Comparison of ENCODE assay signal across 9 cellular contexts in the genomic region with DNA sequence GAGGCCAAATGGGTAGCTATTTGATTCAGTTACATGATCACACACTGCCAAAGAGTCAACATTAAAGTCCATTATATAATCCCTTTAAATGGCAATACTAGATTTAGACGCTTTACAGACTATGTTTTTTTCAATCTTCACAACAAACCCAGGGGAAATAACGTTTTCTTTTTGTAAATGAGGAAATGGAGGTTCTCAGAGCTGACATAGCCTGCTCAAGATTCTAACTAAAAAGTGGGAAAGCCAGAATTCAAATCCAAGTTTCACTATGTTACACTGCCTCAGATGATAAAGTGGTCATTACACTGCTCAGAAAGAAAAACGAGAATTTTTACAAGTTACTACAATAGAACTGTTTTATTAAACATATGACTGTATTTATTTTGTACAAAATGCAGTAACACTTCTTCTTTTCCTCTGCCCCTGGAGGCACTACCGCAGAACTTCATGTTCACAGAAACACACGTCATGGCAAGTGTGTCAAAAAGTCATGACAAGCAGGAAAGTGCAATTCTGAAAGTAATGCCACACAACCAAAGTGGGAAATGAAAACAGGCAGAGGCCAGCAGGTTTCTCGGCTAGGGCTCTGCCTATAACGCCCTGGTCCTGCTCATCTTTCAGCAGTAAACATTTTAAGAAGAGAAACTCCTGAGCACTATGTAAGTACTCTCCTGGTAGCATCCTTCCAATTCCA. TPM values are rescaled to one million over a fixed set of nuclear protein-coding genes. Genes with fewer than 3 reads are reported as not detected.
DNase-seq lines count a peak whose midpoint lies in the region; ATAC-seq, FAIRE-seq and TF ChIP-seq lines count a peak whose summit lies in the region.
"Had no signal": no experiment of that assay in that cellular context is flagged by ENCODE, and none has a peak within 500 bp of the region (broad histone marks: within the 10 kb centered on the region; RNA-seq: fewer than 3 reads in every experiment).

No MANE protein-coding gene starts in this region.

- no peaks in the 10 kb centered on the region for H3K9me3 ChIP-seq in ovary

- intact Hi-C loops in activated T-helper 1 cell treated with anti-CD3 and anti-CD28 coated beads, Interleukin-12 subunit alpha, Interleukin-12 subunit beta, Interleukin-2, Interleukin-4 antibody, amounts not matched to agents 30 ng/mL and 10 ng/mL and 1 ng/mL, durations not matched to agents 14 hours and 24 hours and 36 hours (cut with micrococcal nuclease) = loop anchor here (1.0 to 5.0 kb wide), 6 partner anchors 18 to 309 kb away; a partner anchor contains a TSS
- intact Hi-C loops in ovary (cut with DNase I) = no loop called here

- no peak for TF ChIP-seq CTCF in ovary (IDR thresholded peaks at IDR 0.05)

- H3K9me3 Mint-ChIP-seq in activated T-helper 1 cell treated with anti-CD3 and anti-CD28 coated beads, Interleukin-12 subunit alpha, Interleukin-12 subunit beta, Interleukin-2, Interleukin-4 antibody, amounts not matched to agents 30 ng/mL and 10 ng/mL and 1 ng/mL, durations not matched to agents 14 hours and 24 hours and 36 hours = no peaks in the 10 kb centered on the region

- no peaks in the 10 kb centered on the region for H3K27me3 ChIP-seq in ovary

- TF ChIP-seq POLR2A in GM12891 (IDR thresholded peaks at IDR 0.05; ENCODE audit: low read depth, low read length) = no peak
- TF ChIP-seq POLR2A in ovary (IDR thresholded peaks at IDR 0.05) = no peak

- peak; percentile 32 for ATAC-seq in HG02763 (IDR thresholded peaks at IDR 0.05; ENCODE audit: unreplicated experiment)
- ATAC-seq in HG02759 (IDR thresholded peaks at IDR 0.05; ENCODE audit: unreplicated experiment) = no peak

- TF ChIP-seq EP300 in ovary (IDR thresholded peaks at IDR 0.05) = peak; percentile 54

- no peaks in the 10 kb centered on the region for H3K36me3 ChIP-seq in ovary

- no peak for DNase-seq in GM12891 (ENCODE audit: insufficient read length, low spot score)
- peak; percentile 62 for DNase-seq in activated T-helper 1 cell treated with anti-CD3 and anti-CD28 coated beads, Interleukin-12 subunit alpha, Interleukin-12 subunit beta, Interleukin-2, Interleukin-4 antibody, amounts not matched to agents 30 ng/mL and 10 ng/mL and 1 ng/mL, durations not matched to agents 14 hours and 24 hours and 36 hours (ENCODE audit: low spot score)
- DNase-seq in ovary = no peak
- no peak for DNase-seq in kidney glomerular epithelial cell (lab: John Stamatoyannopoulos, UW)
- DNase-seq in NCI-H146 treated with DMSO at 0.1 percent for 48 hours (lab: John Stamatoyannopoulos, UW; ENCODE audit: unreplicated experiment) = no peak
- DNase-seq in urothelium cell line (ENCODE audit: low spot score) = no peak

- no peaks in the 10 kb centered on the region for H3K27me3 Mint-ChIP-seq in activated T-helper 1 cell treated with anti-CD3 and anti-CD28 coated beads, Interleukin-12 subunit alpha, Interleukin-12 subunit beta, Interleukin-2, Interleukin-4 antibody, amounts not matched to agents 30 ng/mL and 10 ng/mL and 1 ng/mL, durations not matched to agents 14 hours and 24 hours and 36 hours (ENCODE audit: insufficient read depth)

- H3K27ac Mint-ChIP-seq in activated T-helper 1 cell treated with anti-CD3 and anti-CD28 coated beads, Interleukin-12 subunit alpha, Interleukin-12 subunit beta, Interleukin-2, Interleukin-4 antibody, amounts not matched to agents 30 ng/mL and 10 ng/mL and 1 ng/mL, durations not matched to agents 14 hours and 24 hours and 36 hours = peak overlapping the region; percentile 95

- FAIRE-seq in GM12891 (lab: Jason Lieb, UNC) (peak; percentile 96), urothelium cell line (lab: Jason Lieb, UNC) (no peak)

- H3K36me3 Mint-ChIP-seq in activated T-helper 1 cell treated with anti-CD3 and anti-CD28 coated beads, Interleukin-12 subunit alpha, Interleukin-12 subunit beta, Interleukin-2, Interleukin-4 antibody, amounts not matched to agents 30 ng/mL and 10 ng/mL and 1 ng/mL, durations not matched to agents 14 hours and 24 hours and 36 hours (ENCODE audit: low read depth) = peaks cover 66% of the 10 kb centered on the region

- H3K27ac ChIP-seq in ovary = no peak overlapping the region

- peaks cover 66% of the 10 kb centered on the region for H3K4me1 Mint-ChIP-seq in activated T-helper 1 cell treated with anti-CD3 and anti-CD28 coated beads, Interleukin-12 subunit alpha, Interleukin-12 subunit beta, Interleukin-2, Interleukin-4 antibody, amounts not matched to agents 30 ng/mL and 10 ng/mL and 1 ng/mL, durations not matched to agents 14 hours and 24 hours and 36 hours (ENCODE audit: low read depth)

- peak overlapping the region; percentile 63 for H3K4me3 Mint-ChIP-seq in activated T-helper 1 cell treated with anti-CD3 and anti-CD28 coated beads, Interleukin-12 subunit alpha, Interleukin-12 subunit beta, Interleukin-2, Interleukin-4 antibody, amounts not matched to agents 30 ng/mL and 10 ng/mL and 1 ng/mL, durations not matched to agents 14 hours and 24 hours and 36 hours

- H3K4me3 ChIP-seq in ovary = no peak overlapping the region

- no peaks in the 10 kb centered on the region for H3K4me1 ChIP-seq in ovary (ENCODE audit: insufficient read depth)

- 81 to 83% (median 82%) methylated on average over 7 of the region's 7 CpGs for WGBS in ovary, 3 donors

TF ChIP-seq in GM12891, 5 proteins besides CTCF, POLR2A, EP300 and RAD21:
- TF ChIP-seq TAF1 (IDR thresholded peaks at IDR 0.05; ENCODE audit: low read depth, low read length) (no peak), SPI1 (IDR thresholded peaks at IDR 0.05; ENCODE audit: low read depth, low read length) (peak; percentile 64)
TF ChIP-seq in GM12891: peak in this region for 1.

RNA-seq across cellular contexts. Expression of a gene that starts 19.0 kb away (rescaled TPM):
- polyA plus RNA-seq in GM12891 (2012; ENCODE audit: low read depth, missing spikeins) = 38.9 TPM
- total RNA-seq in activated T-helper 1 cell treated with anti-CD3 and anti-CD28 coated beads, Interleukin-12 subunit alpha, Interleukin-12 subunit beta, Interleukin-2, Interleukin-4 antibody, amounts not matched to agents 30 ng/mL and 10 ng/mL and 1 ng/mL, durations not matched to agents 14 hours and 24 hours and 36 hours = 28.7 and 33.5 TPM in 2 replicates
- total RNA-seq in ovary = 10 to 100 TPM in 2 of 7 donors, 1 to 10 TPM in 5; 2.7 to 14.0 (median 7.8) TPM
- polyA plus RNA-seq in ovary = 10 to 100 TPM in 1 of 2 donors, 1 to 10 TPM in 1; 3.9 to 16.9 TPM

RNA-seq across cellular contexts. Expression of a gene that starts 23.0 kb away (rescaled TPM):
- polyA plus RNA-seq in GM12891 (2012; ENCODE audit: low read depth, missing spikeins) = 71.9 TPM
- total RNA-seq in activated T-helper 1 cell treated with anti-CD3 and anti-CD28 coated beads, Interleukin-12 subunit alpha, Interleukin-12 subunit beta, Interleukin-2, Interleukin-4 antibody, amounts not matched to agents 30 ng/mL and 10 ng/mL and 1 ng/mL, durations not matched to agents 14 hours and 24 hours and 36 hours = 96.0 and 96.5 TPM in 2 replicates
- total RNA-seq in ovary = 10 to 100 TPM; 24.8 to 54.6 (median 36.6) TPM
- 10 to 100 TPM; 44.3 to 93.1 TPM for polyA plus RNA-seq in ovary

RNA-seq across cellular contexts. Expression of a gene that starts 43.5 kb away (rescaled TPM):
- polyA plus RNA-seq in GM12891 (2012; ENCODE audit: low read depth, missing spikeins) = 0.50 TPM
- total RNA-seq in activated T-helper 1 cell treated with anti-CD3 and anti-CD28 coated beads, Interleukin-12 subunit alpha, Interleukin-12 subunit beta, Interleukin-2, Interleukin-4 antibody, amounts not matched to agents 30 ng/mL and 10 ng/mL and 1 ng/mL, durations not matched to agents 14 hours and 24 hours and 36 hours = 0.29 and 0.60 TPM in 2 replicates
- total RNA-seq in ovary = 10 to 100 TPM in 1 of 7 donors, 1 to 10 TPM in 1, under 1 TPM in 3, not detected in 2; 0.40 to 21.1 (median 0.77) TPM
- polyA plus RNA-seq in ovary = under 1 TPM; 0.23 to 0.32 TPM
- polyA plus RNA-seq: fibroblast of lung had no signal
